In the genomic region with DNA sequence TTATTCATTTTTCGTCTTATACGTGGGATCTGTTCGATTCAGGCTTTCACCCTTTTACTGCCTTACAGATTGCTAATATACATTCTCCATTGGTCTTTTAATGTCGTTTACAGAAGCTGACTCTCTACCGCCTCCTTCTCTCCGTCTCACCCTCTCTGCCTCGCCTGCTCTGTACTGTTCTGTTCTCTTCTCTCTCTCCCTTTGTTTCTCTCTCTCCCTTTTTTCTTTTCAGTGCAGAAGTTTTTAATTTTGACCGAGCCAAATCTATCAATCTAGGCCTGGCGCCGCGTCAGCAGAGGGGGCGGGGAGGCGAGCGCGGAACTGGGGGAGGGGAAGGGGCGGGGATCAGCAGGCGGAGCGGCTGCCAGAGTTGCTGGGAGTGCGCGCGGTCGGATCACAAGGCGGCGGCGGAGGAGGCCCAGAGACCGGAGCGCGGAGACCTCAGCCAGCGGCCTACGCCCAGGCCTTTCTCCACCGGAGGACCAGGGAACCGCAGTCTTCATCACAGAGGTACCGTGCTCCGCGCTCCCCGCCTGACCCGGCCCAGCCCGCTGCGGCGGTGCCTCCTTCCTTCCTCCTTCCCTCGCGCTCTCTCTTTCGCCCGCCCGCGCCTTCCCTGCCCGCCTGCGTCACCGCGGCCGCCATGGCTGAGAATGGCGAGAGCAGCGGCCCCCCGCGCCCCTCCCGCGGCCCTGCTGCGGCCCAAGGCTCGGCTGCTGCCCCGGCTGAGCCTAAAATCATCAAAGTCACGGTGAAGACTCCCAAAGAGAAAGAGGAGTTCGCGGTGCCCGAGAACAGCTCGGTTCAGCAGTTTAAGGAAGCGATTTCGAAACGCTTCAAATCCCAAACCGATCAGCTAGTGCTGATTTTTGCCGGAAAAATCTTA, we compare ENCODE assay signal across 8 cellular contexts. TPM values are rescaled to one million over a fixed set of nuclear protein-coding genes. Genes with fewer than 3 reads are reported as not detected.
DNase-seq lines count a peak whose midpoint lies in the region; ATAC-seq and TF ChIP-seq lines count a peak whose summit lies in the region.

A gene (plus strand): TSS at position 397 of the 886 bp plus-strand sequence. CDS start 247 bp downstream, at position 644.

- ATAC-seq in HG03280 (IDR thresholded peaks at IDR 0.05; ENCODE audit: unreplicated experiment) = peak; percentile 74
- peak; percentile 95 for ATAC-seq in left lobe of liver

- TF ChIP-seq POLR2A in GM18951 (IDR thresholded peaks at IDR 0.05; ENCODE audit: extremely low read depth, insufficient read depth, insufficient read length) = peak; percentile 74

- intact Hi-C loops in colonic mucosa (cut with DNase I) = no loop called here

- no peaks in the 10 kb centered on the region for H3K4me1 ChIP-seq in colonic mucosa

- no peaks in the 10 kb centered on the region for H3K36me3 ChIP-seq in colonic mucosa

- in situ Hi-C loops in GM18951 (cut with MboI; ENCODE audit: low sequenced_read_pairs, unreplicated experiment) = no loop called here

- H3K27ac ChIP-seq in colonic mucosa = peak within 1 kb of the TSS; percentile 89

- no peaks in the 10 kb centered on the region for H3K27me3 ChIP-seq in colonic mucosa

- H3K4me3 ChIP-seq in colonic mucosa = peak within 1 kb of the TSS; percentile 50

- TF ChIP-seq CTCF in colonic mucosa (IDR thresholded peaks at IDR 0.05) = no peak

- peak within 1 kb of the TSS; percentile 86 to 89 for H3K9ac ChIP-seq in colonic mucosa (ENCODE audit: low read depth in 2 of 2, low read length in 2 of 2)

- DNase-seq in AG08396 (ENCODE audit: low spot score) = peak; percentile 68
- peak; percentile 52 for DNase-seq in NCI-H510A (lab: John Stamatoyannopoulos, UW)
- peak; percentile 84 for DNase-seq in activated CD4-positive, alpha-beta T cell treated with anti-CD3 and anti-CD28 coated beads for 48 hours
- peak; percentile 82 for DNase-seq in colonic mucosa
- peak; percentile 84 for DNase-seq in left lobe of liver (ENCODE audit: low spot score)
- peak; percentile 65 for DNase-seq in stimulated activated CD4-positive, alpha-beta T cell treated with anti-CD3 and anti-CD28 coated beads, Interleukin-2, amount 100 ng/mL, for 4 hours (ENCODE audit: low read depth)

- no peaks in the 10 kb centered on the region for H3K9me3 ChIP-seq in colonic mucosa

RNA-seq across cellular contexts. Expression of the gene that starts here (rescaled TPM):
- 10 to 100 TPM; 25.8 to 28.9 TPM for total RNA-seq in colonic mucosa
- 11.6 TPM for total RNA-seq in left lobe of liver

Comparison
In these comparisons a context has a peak if more than half of its experiments do, and no peak if none do; other contexts are left out.
1. Peak in every context shown above with its lines: DNase-seq, ATAC-seq, H3K4me3 ChIP-seq and H3K27ac ChIP-seq.